16 cellular contexts compared by ENCODE assay signal in genomic region chr6:80145509-80145908, GRCh38. TPM values are rescaled to one million over a fixed set of nuclear protein-coding genes. Genes with fewer than 3 reads are reported as not detected.
A peak's percentile ranks its signal among the peaks of the same experiment; 100 is the strongest.
DNase-seq lines count a peak whose midpoint lies in the region; ATAC-seq and TF ChIP-seq lines count a peak whose summit lies in the region.
"Had no signal": no experiment of that assay in that cellular context is flagged by ENCODE, and none has a peak within 500 bp of the region (broad histone marks: within the 10 kb centered on the region; RNA-seq: fewer than 3 reads in every experiment).

No MANE protein-coding gene starts in this region.

- no peak for TF ChIP-seq CTCF in fibroblast of the aortic adventitia (IDR thresholded peaks at IDR 0.05; ENCODE audit: insufficient read depth, low read length)
- no peak for TF ChIP-seq CTCF in dorsolateral prefrontal cortex (IDR thresholded peaks at IDR 0.05 in 54 of 56, conservative IDR thresholded peaks at IDR 0.05 in 2 of 56; ENCODE audit: low read depth in 1 of 56, partially characterized antibody in 56 of 56)

- intact Hi-C loops in dorsolateral prefrontal cortex (cut with DNase I), result no loop called here

- DNase-seq in fibroblast of the aortic adventitia (ENCODE audit: low read depth) (peak; percentile 31), DMS 273 treated with DMSO at 0.1 percent for 48 hours (lab: John Stamatoyannopoulos, UW) (no peak), germinal center (ENCODE audit: low spot score) (no peak), dorsolateral prefrontal cortex (no peak)
- DNase-seq: activated CD4-positive, alpha-beta T cell treated with anti-CD3 and anti-CD28 coated beads for 1 hour; activated T-cell treated with anti-CD3 and anti-CD28 coated beads, Interleukin-2, amount 50 U/mL, for 4 hours; amniotic stem cell; dermis blood vessel endothelial cell; mesendoderm; NCI-H2171 treated with DMSO at 0.1 percent for 48 hours; small intestine; SW 1271 had no signal

- H3K4me3 ChIP-seq in fibroblast of the aortic adventitia (ENCODE audit: low read depth, low read length) (no peak overlapping the region), dorsolateral prefrontal cortex (no peak overlapping the region)

- peak; percentile 85 for ATAC-seq in GM18909 (IDR thresholded peaks at IDR 0.05; ENCODE audit: poor library complexity, unreplicated experiment)
- ATAC-seq in GM21723 (IDR thresholded peaks at IDR 0.05; ENCODE audit: unreplicated experiment), result peak; percentile 49
- peak; percentile 88 for ATAC-seq in HG03354 (IDR thresholded peaks at IDR 0.05; ENCODE audit: poor library complexity, severe bottlenecking, unreplicated experiment)
- ATAC-seq: activated T-cell treated with anti-CD3 and anti-CD28 coated beads, Interleukin-2, amount 50 U/mL, for 4 hours had no signal

- H3K27me3 ChIP-seq in dorsolateral prefrontal cortex, result no peaks in the 10 kb centered on the region

- peak overlapping the region in 1 of 59 donors; percentile 51 for H3K27ac ChIP-seq in dorsolateral prefrontal cortex
- H3K27ac ChIP-seq: C4-2B had no signal

RNA-seq across cellular contexts. Expression of gene BCKDHB, which starts 39.0 kb away (rescaled TPM):
- 18.4 and 20.3 TPM in 2 replicates for total RNA-seq in fibroblast of the aortic adventitia (ENCODE audit: low replicate concordance)
- total RNA-seq in dorsolateral prefrontal cortex, result 10 to 100 TPM; 19.6 to 52.2 (median 33.4) TPM
